8 cellular contexts compared by ENCODE assay signal in genomic region chr2:38535745-38536506, GRCh38.
DNase-seq lines count a peak whose midpoint lies in the region; ATAC-seq and TF ChIP-seq lines count a peak whose summit lies in the region.

No MANE protein-coding gene starts in this region.

- H3K4me3 ChIP-seq in SK-N-SH (ENCODE audit: low read depth in 2 of 2, low read length in 1 of 2) (peak overlapping the region; percentile 57 to 89), transverse colon (peak overlapping the region; percentile 34 to 60 (median 48))

- peak overlapping the region; percentile 90 for H3K4me2 ChIP-seq in SK-N-SH

- ATAC-seq in GM21360 (IDR thresholded peaks at IDR 0.05; ENCODE audit: unreplicated experiment): peak; percentile 57
- ATAC-seq in activated naive CD4-positive, alpha-beta T cell treated with anti-CD3 and anti-CD28 coated beads, Interleukin-2, amount 50 U/mL, for 72 hours: peak; percentile 95 to 99

- no peaks in the 10 kb centered on the region for H3K9me3 Mint-ChIP-seq in activated naive CD4-positive, alpha-beta T cell treated with anti-CD3 and anti-CD28 coated beads, Interleukin-2, amount 50 U/mL, for 72 hours

- H3K36me3 ChIP-seq in SK-N-SH (replicated peaks in 1 of 2; ENCODE audit: control insufficient read depth in 1 of 2, insufficient read depth in 2 of 2, low read length in 1 of 2) (no peaks in the 10 kb centered on the region), transverse colon (no peaks in the 10 kb centered on the region)

- H3K27ac ChIP-seq in SK-N-SH (ENCODE audit: low read depth in 2 of 2, low read length in 1 of 2) (no peak overlapping the region), transverse colon (peak overlapping the region; percentile 58 to 80 (median 68))

- intact Hi-C loops in cardiac septum (cut with DNase I): loop anchor here (5.0 kb wide), 1 partner anchor 206 kb away; no protein-coding TSS in a partner anchor
- intact Hi-C loops in posterior cingulate gyrus (cut with DNase I): no loop called here
- intact Hi-C loops in transverse colon (cut with DNase I; ENCODE audit: low total_unique reads): loop anchor here (5.0 to 10.0 kb wide), 3 partner anchors 69 to 221 kb away; no protein-coding TSS in a partner anchor

- H3K36me3 Mint-ChIP-seq in activated naive CD4-positive, alpha-beta T cell treated with anti-CD3 and anti-CD28 coated beads, Interleukin-2, amount 50 U/mL, for 72 hours: no peaks in the 10 kb centered on the region

- peak; percentile 84 for TF ChIP-seq RAD21 in SK-N-SH (IDR thresholded peaks at IDR 0.05; ENCODE audit: low read length)

- no peaks in the 10 kb centered on the region for H4K20me1 ChIP-seq in SK-N-SH (ENCODE audit: insufficient read depth)

- no peaks in the 10 kb centered on the region for H3K9me3 ChIP-seq in SK-N-SH
- H3K9me3 ChIP-seq in transverse colon: no peaks in the 10 kb centered on the region

- peak overlapping the region; percentile 86 for H2AFZ ChIP-seq in SK-N-SH (ENCODE audit: low read depth)

- H3K27ac Mint-ChIP-seq in activated naive CD4-positive, alpha-beta T cell treated with anti-CD3 and anti-CD28 coated beads, Interleukin-2, amount 50 U/mL, for 72 hours: no peak overlapping the region

- WGBS in SK-N-SH (ENCODE audit: low lambda C conversion rate): 23% methylated on average over 51 of the region's 53 CpGs
- 3 to 9% methylated on average over 4 to 53 of the region's 53 CpGs for WGBS in transverse colon (ENCODE audit: low coverage in 1 of 2), 2 donors

- no peaks in the 10 kb centered on the region for H3K9me2 ChIP-seq in SK-N-SH

- TF ChIP-seq EP300 in SK-N-SH (IDR thresholded peaks at IDR 0.05; ENCODE audit: borderline replicate concordance in 1 of 2, low read depth in 1 of 2, low read length in 1 of 2) (no peak), transverse colon (IDR thresholded peaks at IDR 0.05; ENCODE audit: low read depth) (no peak)

- POLR2A ChIA-PET in SK-N-SH (lab: Yijun Ruan, JAX): interaction anchor here (0.6 kb wide), 1 partner anchor 243 kb away, joined by 3 read pairs; no protein-coding TSS in a partner anchor

- TF ChIP-seq CTCF in SK-N-SH (IDR thresholded peaks at IDR 0.05) (peak; percentile 93), transverse colon (IDR thresholded peaks at IDR 0.05) (peak; percentile 85 to 97 (median 93))

- H3K4me1 ChIP-seq in SK-N-SH (ENCODE audit: control insufficient read depth in 1 of 2, insufficient read depth in 2 of 2, low read depth in 1 of 2, low read length in 1 of 2): peaks cover 0 to 3% of the 10 kb centered on the region in 2 experiments; a peak in 1 of 4 replicates
- peaks cover 5 to 27% (median 20%) of the 10 kb centered on the region in 4 donors for H3K4me1 ChIP-seq in transverse colon

- H3K27me3 ChIP-seq in SK-N-SH (ENCODE audit: insufficient read depth) (no peaks in the 10 kb centered on the region), transverse colon (no peaks in the 10 kb centered on the region)

- H3K79me2 ChIP-seq in SK-N-SH (ENCODE audit: insufficient read depth): no peaks in the 10 kb centered on the region

- peak overlapping the region; percentile 24; the same call in 1 of the 2 replicates for H3K9ac ChIP-seq in SK-N-SH

- in situ Hi-C loops in transverse colon (cut with MboI; ENCODE audit: low pct_ligation_motif_present in 1 of 4, low pct_unique_long_range_greater_than_20kb in 1 of 4, low sequenced_read_pairs in 3 of 4): no loop called here

- peak; percentile 46 for DNase-seq in CMK (ENCODE audit: low read depth)
- DNase-seq in KG1 (lab: John Stamatoyannopoulos, UW): peak; percentile 36
- DNase-seq in SK-N-SH: peak; percentile 97
- peak; percentile 77 to 93 for DNase-seq in activated naive CD4-positive, alpha-beta T cell treated with anti-CD3 and anti-CD28 coated beads, Interleukin-2, amount 50 U/mL, for 72 hours (ENCODE audit: low spot score in 2 of 2)
- peak; percentile 92 for DNase-seq in cardiac septum (ENCODE audit: low spot score)
- peak; percentile 58 to 96 (median 78) for DNase-seq in posterior cingulate gyrus
- DNase-seq in transverse colon: peak; percentile 86

- CTCF ChIA-PET in SK-N-SH (lab: Yijun Ruan, JAX): interaction anchor here (0.6 to 5.5 kb wide), 62 partner anchors 8 to 1328 kb away, joined by 3 to 47 read pairs (median 4); partner anchors contain the start of gene HNRNPLL

- TF ChIP-seq POLR2A in transverse colon (IDR thresholded peaks at IDR 0.05): no peak

- H3F3A ChIP-seq in SK-N-SH (replicated peaks; ENCODE audit: insufficient read depth): peaks cover 13% of the 10 kb centered on the region

TF ChIP-seq in SK-N-SH, 30 proteins besides CTCF, POLR2A, EP300 and RAD21 (continues in another document):
- TF ChIP-seq MAX (IDR thresholded peaks at IDR 0.05; ENCODE audit: low read depth) (0 out of 2 replicates have a peak, but pooled peaks have one; percentile 42), RFX5 (IDR thresholded peaks at IDR 0.05; ENCODE audit: low read length) (no peak), SIN3A (IDR thresholded peaks at IDR 0.05; ENCODE audit: borderline replicate concordance, low read depth, low read length) (no peak), MXI1 (IDR thresholded peaks at IDR 0.05; ENCODE audit: low read depth, low read length) (peak; percentile 15; the same call in 1 of the 2 replicates), PBX3 (IDR thresholded peaks at IDR 0.05) (no peak), CHD2 (IDR thresholded peaks at IDR 0.05; ENCODE audit: low read length, partially characterized antibody) (peak; percentile 31), USF1 (IDR thresholded peaks at IDR 0.05; ENCODE audit: borderline replicate concordance, low read depth) (0 out of 2 replicates have a peak, but pooled peaks have one; percentile 14), FOSL2 (IDR thresholded peaks at IDR 0.05; ENCODE audit: borderline replicate concordance, low read depth) (no peak), RCOR1 (IDR thresholded peaks at IDR 0.05; ENCODE audit: low read length) (no peak), FOXM1 (IDR thresholded peaks at IDR 0.05; ENCODE audit: low read depth) (peak; percentile 23; the same call in 1 of the 2 replicates), YY1 (IDR thresholded peaks at IDR 0.05; ENCODE audit: low read depth) (no peak), GATA2 (CRISPR knock-in tag; IDR thresholded peaks at IDR 0.05) (no peak), JUND (IDR thresholded peaks at IDR 0.05) (no peak), SMC3 (IDR thresholded peaks at IDR 0.05; ENCODE audit: low read depth, low read length) (peak; percentile 92), EZH2phosphoT487 (IDR thresholded peaks at IDR 0.05; ENCODE audit: borderline replicate concordance, low read depth) (no peak)
- TF ChIP-seq, protein P1, sequence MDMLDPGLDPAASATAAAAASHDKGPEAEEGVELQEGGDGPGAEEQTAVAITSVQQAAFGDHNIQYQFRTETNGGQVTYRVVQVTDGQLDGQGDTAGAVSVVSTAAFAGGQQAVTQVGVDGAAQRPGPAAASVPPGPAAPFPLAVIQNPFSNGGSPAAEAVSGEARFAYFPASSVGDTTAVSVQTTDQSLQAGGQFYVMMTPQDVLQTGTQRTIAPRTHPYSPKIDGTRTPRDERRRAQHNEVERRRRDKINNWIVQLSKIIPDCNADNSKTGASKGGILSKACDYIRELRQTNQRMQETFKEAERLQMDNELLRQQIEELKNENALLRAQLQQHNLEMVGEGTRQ (IDR thresholded peaks at IDR 0.05; ENCODE audit: borderline replicate concordance, low read depth, low read length): no peak
- TF ChIP-seq, protein P2, sequence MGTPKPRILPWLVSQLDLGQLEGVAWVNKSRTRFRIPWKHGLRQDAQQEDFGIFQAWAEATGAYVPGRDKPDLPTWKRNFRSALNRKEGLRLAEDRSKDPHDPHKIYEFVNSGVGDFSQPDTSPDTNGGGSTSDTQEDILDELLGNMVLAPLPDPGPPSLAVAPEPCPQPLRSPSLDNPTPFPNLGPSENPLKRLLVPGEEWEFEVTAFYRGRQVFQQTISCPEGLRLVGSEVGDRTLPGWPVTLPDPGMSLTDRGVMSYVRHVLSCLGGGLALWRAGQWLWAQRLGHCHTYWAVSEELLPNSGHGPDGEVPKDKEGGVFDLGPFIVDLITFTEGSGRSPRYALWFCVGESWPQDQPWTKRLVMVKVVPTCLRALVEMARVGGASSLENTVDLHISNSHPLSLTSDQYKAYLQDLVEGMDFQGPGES (IDR thresholded peaks at IDR 0.05; ENCODE audit: low read depth, low read length): no peak

Comparison
In these comparisons a context has a peak if more than half of its experiments do, and no peak if none do; other contexts are left out.
1. DNase-seq: peak in every context shown above with its lines; median percentile 97 in SK-N-SH; 92 in cardiac septum; 86 in transverse colon; 85 in activated naive CD4-positive, alpha-beta T cell treated with anti-CD3 and anti-CD28 coated beads, Interleukin-2, amount 50 U/mL, for 72 hours; 78 in posterior cingulate gyrus; 46 in CMK; 36 in KG1.
2. H3K27ac ChIP-seq: peak in transverse colon (4 of 4); none in SK-N-SH (0 of 2).